ENCODE assay signal across 24 cellular contexts in genomic region chr14:78614651-78615050, GRCh38.
"Had no signal": no experiment of that assay in that cellular context is flagged by ENCODE, and none has a peak within 500 bp of the region (broad histone marks: within the 10 kb centered on the region; RNA-seq: fewer than 3 reads in every experiment).

No MANE protein-coding gene starts in this region.

- H3K36me3 Mint-ChIP-seq: activated naive CD4-positive, alpha-beta T cell treated with anti-CD3 and anti-CD28 coated beads, Interleukin-2, amount 50 U/mL, for 24 hours; brain; IgD-negative memory B cell; T-cell had no signal

- H3K4me3 Mint-ChIP-seq: activated CD8-positive, alpha-beta T cell treated with anti-CD3 and anti-CD28 coated beads, Interleukin-2, amount 10 ng/mL, durations not matched to agents 7 days and 5 days; activated naive CD4-positive, alpha-beta T cell treated with anti-CD3 and anti-CD28 coated beads, Interleukin-2, amount 50 U/mL, for 24 hours; activated T-cell treated with anti-CD3 and anti-CD28 coated beads, Interleukin-2, amount 50 U/mL, for 24 hours; activated T-helper 1 cell treated with anti-CD3 and anti-CD28 coated beads, Interleukin-12 subunit alpha, Interleukin-12 subunit beta, Interleukin-2, Interleukin-4 antibody, amounts not matched to agents 30 ng/mL and 10 ng/mL and 1 ng/mL, durations not matched to agents 14 hours and 24 hours and 36 hours; brain; central memory CD8-positive, alpha-beta T cell; IgD-negative memory B cell; T-cell had no signal

- H3K9me3 ChIP-seq: MG63 had no signal

- DNase-seq: activated CD4-positive, alpha-beta T cell treated with anti-CD3 and anti-CD28 coated beads for 4 hours; activated CD4-positive, alpha-beta T cell treated with anti-CD3 and anti-CD28 coated beads, Interleukin-2, amount 50 U/mL, for 4 hours; activated CD8-positive, alpha-beta T cell treated with anti-CD3 and anti-CD28 coated beads, Interleukin-2, amount 10 ng/mL, durations not matched to agents 7 days and 5 days; activated effector memory CD4-positive, alpha-beta T cell treated with Interleukin-2 at 50 U/mL for 16 hours; activated naive CD4-positive, alpha-beta T cell; activated T-cell treated with anti-CD3 and anti-CD28 coated beads, Interleukin-2, amount 50 U/mL, for 24 hours; amniotic stem cell; MG63; NCI-H1048; NCI-H1694; NCI-H2029; NCI-H2107; NCI-H510A treated with DMSO at 0.1 percent for 48 hours; PC-9; SHP77 treated with DMSO at 0.1 percent for 48 hours; T-cell; T-helper 2 cell; T1000 had no signal

- H3K4me3 ChIP-seq: MG63, PC-9 had no signal

- H3K4me1 Mint-ChIP-seq: activated naive CD4-positive, alpha-beta T cell treated with anti-CD3 and anti-CD28 coated beads, Interleukin-2, amount 50 U/mL, for 24 hours; central memory CD8-positive, alpha-beta T cell; IgD-negative memory B cell; T-cell had no signal

- H3K36me3 ChIP-seq: MG63 had no signal

- H3K27ac Mint-ChIP-seq: activated CD8-positive, alpha-beta T cell treated with anti-CD3 and anti-CD28 coated beads, Interleukin-2, amount 10 ng/mL, durations not matched to agents 7 days and 5 days; activated naive CD4-positive, alpha-beta T cell treated with anti-CD3 and anti-CD28 coated beads, Interleukin-2, amount 50 U/mL, for 24 hours; activated T-cell treated with anti-CD3 and anti-CD28 coated beads, Interleukin-2, amount 50 U/mL, for 24 hours; activated T-helper 1 cell treated with anti-CD3 and anti-CD28 coated beads, Interleukin-12 subunit alpha, Interleukin-12 subunit beta, Interleukin-2, Interleukin-4 antibody, amounts not matched to agents 30 ng/mL and 10 ng/mL and 1 ng/mL, durations not matched to agents 14 hours and 24 hours and 36 hours; IgD-negative memory B cell; T-cell had no signal

- H3K27me3 ChIP-seq: MG63 had no signal

- H3K27me3 Mint-ChIP-seq: central memory CD8-positive, alpha-beta T cell had no signal

- H3K9me3 Mint-ChIP-seq: activated naive CD4-positive, alpha-beta T cell treated with anti-CD3 and anti-CD28 coated beads, Interleukin-2, amount 50 U/mL, for 24 hours; activated T-cell treated with anti-CD3 and anti-CD28 coated beads, Interleukin-2, amount 50 U/mL, for 24 hours; activated T-helper 1 cell treated with anti-CD3 and anti-CD28 coated beads, Interleukin-12 subunit alpha, Interleukin-12 subunit beta, Interleukin-2, Interleukin-4 antibody, amounts not matched to agents 30 ng/mL and 10 ng/mL and 1 ng/mL, durations not matched to agents 14 hours and 24 hours and 36 hours; central memory CD8-positive, alpha-beta T cell; T-cell had no signal

- H3K27ac ChIP-seq: KMS-11, PC-9 had no signal
